8 cellular contexts compared by ENCODE assay signal in the genomic region with DNA sequence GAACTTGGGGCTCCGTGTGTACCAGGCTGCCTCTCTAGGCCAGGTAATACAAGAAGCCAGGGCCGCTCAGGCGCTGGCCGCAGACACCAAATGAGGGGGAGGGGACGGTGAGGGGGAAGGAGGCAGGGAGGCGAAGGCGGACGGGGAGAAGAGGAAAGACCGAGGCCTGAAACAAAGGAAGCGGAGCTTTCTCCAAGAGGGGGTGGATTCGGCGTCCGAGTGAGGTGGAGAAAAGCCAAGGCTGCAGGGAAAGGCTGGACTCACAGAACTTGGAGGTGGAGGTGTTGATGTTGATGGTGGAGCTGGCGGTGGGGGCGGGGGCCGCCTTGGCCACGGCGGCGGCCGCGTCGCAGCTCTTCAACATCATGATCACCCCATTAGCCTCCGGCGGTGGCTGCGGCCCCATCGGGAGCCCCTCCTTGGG. TPM values are rescaled to one million over a fixed set of nuclear protein-coding genes. Genes with fewer than 3 reads are reported as not detected.
DNase-seq lines count a peak whose midpoint lies in the region; ATAC-seq and TF ChIP-seq lines count a peak whose summit lies in the region.

No MANE protein-coding gene starts in this region.

- H2BK5ac ChIP-seq in mesendoderm (ENCODE audit: low read length) = no peak overlapping the region

- H3K9ac ChIP-seq in ES-I3 (ENCODE audit: low read depth, low read length) (peak overlapping the region; percentile 97), mesendoderm (ENCODE audit: low read length) (peak overlapping the region; percentile 93)

- H2BK15ac ChIP-seq in mesendoderm (replicated peaks; ENCODE audit: low read depth) = no peak overlapping the region

- peak overlapping the region; percentile 86 for H3K4ac ChIP-seq in mesendoderm (ENCODE audit: low read depth, low read length)

- no peak overlapping the region for H4K8ac ChIP-seq in mesendoderm (ENCODE audit: low read depth, low read length)

- whole genome bisulfite sequencing in mesendoderm (ENCODE audit: extremely low coverage, insufficient coverage, low lambda C conversion rate) = no CpG with 5 or more reads among the region's 26 CpGs

- H3K79me1 ChIP-seq in mesendoderm (ENCODE audit: low read length) = peaks cover 6% of the 10 kb centered on the region

- H3K4me3 ChIP-seq in LNCaP clone FGC (ENCODE audit: low read depth, low read length) (peak overlapping the region; percentile 93), mesendoderm (ENCODE audit: low read length) (peak overlapping the region; percentile 57)

- H3K4me1 ChIP-seq in ES-I3 (ENCODE audit: insufficient read depth, low read length) (peaks cover 5% of the 10 kb centered on the region; the same call in 1 of the 2 replicates), mesendoderm (ENCODE audit: control insufficient read depth, low read depth, low read length) (peaks cover 1% of the 10 kb centered on the region)

- ATAC-seq in GM21825 (IDR thresholded peaks at IDR 0.05; ENCODE audit: unreplicated experiment) = peak; percentile 20

- H3K79me2 ChIP-seq in mesendoderm (ENCODE audit: control insufficient read depth, insufficient read depth, low read length) = peaks cover 34% of the 10 kb centered on the region

- no peaks in the 10 kb centered on the region for H3K27me3 ChIP-seq in mesendoderm (ENCODE audit: insufficient read depth, low read length, poor library complexity)

- peak overlapping the region; percentile 88 for H3K56ac ChIP-seq in mesendoderm (ENCODE audit: low read length)

- no peaks in the 10 kb centered on the region for H3K36me3 ChIP-seq in ES-I3 (ENCODE audit: insufficient read depth, low read length)
- no peaks in the 10 kb centered on the region for H3K36me3 ChIP-seq in mesendoderm (ENCODE audit: control insufficient read depth, insufficient read depth, low read length)

- peak overlapping the region; percentile 77 for H3K18ac ChIP-seq in mesendoderm (ENCODE audit: low read length)

- H3K23ac ChIP-seq in mesendoderm (ENCODE audit: low read length) = no peak overlapping the region

- H3K4me2 ChIP-seq in mesendoderm (ENCODE audit: low read length) = peak overlapping the region; percentile 81

- H3K9me3 ChIP-seq in ES-I3 (ENCODE audit: control insufficient read depth, insufficient read depth, low read length) = no peaks in the 10 kb centered on the region

- no peak overlapping the region for H2AK5ac ChIP-seq in mesendoderm (ENCODE audit: low read length)

- H4K5ac ChIP-seq in mesendoderm (ENCODE audit: low read length) = no peak overlapping the region

- peak overlapping the region; percentile 81 for H3K27ac ChIP-seq in mesendoderm (ENCODE audit: low read depth, low read length)

- no peak for TF ChIP-seq CTCF in LNCaP clone FGC (IDR thresholded peaks at IDR 0.05; ENCODE audit: control insufficient read depth, extremely low read depth, insufficient read depth)

- no peak for DNase-seq in LNCaP clone FGC (ENCODE audit: low read depth)
- peak; percentile 5 to 7 for DNase-seq in activated CD4-positive, alpha-beta T cell treated with anti-CD3 and anti-CD28 coated beads, Interleukin-2, amount 50 U/mL, for 24 hours (ENCODE audit: low read depth in 1 of 2, low spot score in 1 of 2)
- peak; percentile 38 for DNase-seq in effector CD8-positive, alpha-beta T cell (lab: John Stamatoyannopoulos, UW)
- DNase-seq in mesendoderm = peak; percentile 85
- peak; percentile 25 for DNase-seq in stimulated activated naive CD4-positive, alpha-beta T cell treated with Interleukin-2 at 50 U/mL for 16 hours (lab: John Stamatoyannopoulos, UW)
- no peak for DNase-seq in foreskin melanocyte

- no peak overlapping the region for H2BK120ac ChIP-seq in mesendoderm (ENCODE audit: low read depth, low read length)

RNA-seq across cellular contexts. Expression of a gene that starts 0.6 kb away (rescaled TPM):
- polyA plus RNA-seq in mesendoderm (2013, experiment 1 of 2) = 46.3 TPM
- polyA plus RNA-seq in mesendoderm (2013, experiment 2 of 2) = 44.2 TPM

Comparison
In these comparisons a context has a peak if more than half of its experiments do, and no peak if none do; other contexts are left out.
1. DNase-seq: peak in activated CD4-positive, alpha-beta T cell treated with anti-CD3 and anti-CD28 coated beads, Interleukin-2, amount 50 U/mL, for 24 hours (2 of 2), effector CD8-positive, alpha-beta T cell (single experiment), mesendoderm (single experiment) and stimulated activated naive CD4-positive, alpha-beta T cell treated with Interleukin-2 at 50 U/mL for 16 hours (single experiment); none in LNCaP clone FGC (single experiment) and foreskin melanocyte (single experiment).